Comparison of ENCODE assay signal across 8 cellular contexts in the genomic region with DNA sequence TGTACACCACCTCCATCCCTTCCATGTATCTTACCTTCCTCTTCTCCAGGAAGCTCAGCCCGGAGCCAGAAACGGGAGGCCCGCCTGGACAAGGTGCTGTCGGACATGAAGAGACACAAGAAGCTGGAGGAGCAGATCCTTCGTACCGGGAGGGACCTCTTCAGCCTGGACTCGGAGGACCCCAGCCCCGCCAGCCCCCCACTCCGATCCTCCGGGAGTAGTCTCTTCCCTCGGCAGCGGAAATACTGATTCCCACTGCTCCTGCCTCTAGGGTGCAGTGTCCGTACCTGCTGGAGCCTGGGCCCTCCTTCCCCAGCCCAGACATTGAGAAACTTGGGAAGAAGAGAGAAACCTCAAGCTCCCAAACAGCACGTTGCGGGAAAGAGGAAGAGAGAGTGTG. TPM values are rescaled to one million over a fixed set of nuclear protein-coding genes. Genes with fewer than 3 reads are reported as not detected.
DNase-seq lines count a peak whose midpoint lies in the region; ATAC-seq, FAIRE-seq and TF ChIP-seq lines count a peak whose summit lies in the region.

No MANE protein-coding gene starts in this region.

- H3K4me1 ChIP-seq in PC-3 (ENCODE audit: insufficient read depth, low read length) (peaks cover 62% of the 10 kb centered on the region), H1 (replicated peaks in 1 of 4; ENCODE audit: control insufficient read depth in 3 of 4, insufficient read depth in 4 of 4, low read length in 3 of 4) (peaks cover 0 to 12% (median 4%) of the 10 kb centered on the region in 4 experiments; a peak in 5 of 7 replicates), psoas muscle (peaks cover 45% of the 10 kb centered on the region)

- peak overlapping the region; percentile 92 for H3K4me3 Mint-ChIP-seq in Calu3 (ENCODE audit: low read depth, unreplicated experiment)

- H2BK5ac ChIP-seq in H1 (ENCODE audit: low read depth, low read length) = no peak overlapping the region

- peak overlapping the region; percentile 76 for H3K4me3 ChIP-seq in PC-3 (ENCODE audit: low read length)
- no peak overlapping the region for H3K4me3 ChIP-seq in H1 (ENCODE audit: extremely low read depth in 1 of 4, insufficient read depth in 2 of 4, low read depth in 3 of 4, low read length in 4 of 4)
- H3K4me3 ChIP-seq in psoas muscle = no peak overlapping the region

- ATAC-seq in PC-3 (no peak), psoas muscle (no peak)

- BruUV-seq in Calu3 (replicated peaks; lab: Mats Ljungman, UMichigan) (no TSS peak), PC-3 (replicated peaks; lab: Mats Ljungman, UMichigan) (no TSS peak)

- no peak overlapping the region for H3K18ac ChIP-seq in H1 (ENCODE audit: extremely low read depth, low read length)

- WGBS in H1 (ENCODE audit: extremely low coverage in 1 of 2, insufficient coverage in 1 of 2, insufficient read length in 1 of 2, insufficient replicate concordance in 2 of 2, low coverage in 1 of 2, low lambda C conversion rate in 2 of 2, missing lambda C conversion rate in 1 of 2), 2 experiments = 89% methylated on average over 12 of the region's 15 CpGs; no CpG with 5 or more reads in 1 of the 2 experiments
- 74 to 86% (median 82%) methylated on average over 15 of the region's 15 CpGs for WGBS in psoas muscle, 3 donors

- H3K9me3 ChIP-seq in PC-3 (ENCODE audit: low read length) = no peaks in the 10 kb centered on the region
- no peaks in the 10 kb centered on the region for H3K9me3 ChIP-seq in H1 (ENCODE audit: insufficient read depth in 2 of 2, low read depth in 1 of 2, low read length in 1 of 2)
- H3K9me3 ChIP-seq in psoas muscle = no peaks in the 10 kb centered on the region

- DNase-seq in Calu3 (no peak), PC-3 (no peak), H1 (ENCODE audit: low read depth in 1 of 2, low spot score in 2 of 2) (no peak), psoas muscle (no peak), pons (ENCODE audit: low spot score) (no peak), occipital lobe (lab: John Stamatoyannopoulos, UW) (no peak), DMS53 treated with DMSO at 0.1 percent for 48 hours (lab: John Stamatoyannopoulos, UW; ENCODE audit: unreplicated experiment) (no peak), HTR-8/SVneo (ENCODE audit: insufficient read length, low spot score) (no peak)

- no peak overlapping the region for H4K5ac ChIP-seq in H1 (ENCODE audit: insufficient read length, low read depth, low read length)

- H3K14ac ChIP-seq in H1 (ENCODE audit: insufficient read length) = no peak overlapping the region

- H3K9ac ChIP-seq in PC-3 (ENCODE audit: low read length) = no peak overlapping the region
- H3K9ac ChIP-seq in H1 (replicated peaks in 1 of 4; ENCODE audit: extremely low read depth in 1 of 4, low read depth in 3 of 4, low read length in 3 of 4) = no peak overlapping the region

- H3K4me2 ChIP-seq in PC-3 (ENCODE audit: low read length) = peak overlapping the region; percentile 92
- no peak overlapping the region for H3K4me2 ChIP-seq in H1 (ENCODE audit: insufficient read depth in 1 of 2, low read depth in 2 of 2, low read length in 2 of 2)

- no peak overlapping the region for H2AFZ ChIP-seq in PC-3 (ENCODE audit: low read length)
- no peak overlapping the region for H2AFZ ChIP-seq in H1 (ENCODE audit: low read length)

- H3K27me3 ChIP-seq in PC-3 (ENCODE audit: low read length) = no peaks in the 10 kb centered on the region
- no peaks in the 10 kb centered on the region for H3K27me3 ChIP-seq in H1 (replicated peaks in 1 of 4; ENCODE audit: control insufficient read depth in 3 of 4, extremely low read depth in 1 of 4, insufficient read depth in 3 of 4, low read length in 3 of 4)
- H3K27me3 ChIP-seq in psoas muscle (ENCODE audit: insufficient read depth in 3 of 3, low read length in 2 of 3) = no peaks in the 10 kb centered on the region

- H3K79me2 ChIP-seq in PC-3 (ENCODE audit: low read length) = peaks cover 38% of the 10 kb centered on the region
- H3K79me2 ChIP-seq in H1 (ENCODE audit: control insufficient read depth in 1 of 2, insufficient read depth in 2 of 2, low read length in 2 of 2) = peaks cover 0 to 18% of the 10 kb centered on the region in 2 experiments; a peak in 1 of 4 replicates

- no peak overlapping the region for H2BK20ac ChIP-seq in H1 (ENCODE audit: low read length)

- H3K27me3 Mint-ChIP-seq in Calu3 (ENCODE audit: unreplicated experiment) = peaks cover 10% of the 10 kb centered on the region

- peaks cover 3% of the 10 kb centered on the region for H3F3A ChIP-seq in PC-3 (ENCODE audit: low read length, unreplicated experiment)

- H3K36me3 ChIP-seq in PC-3 (ENCODE audit: low read depth, low read length) (no peaks in the 10 kb centered on the region; the same call in none of the 2 replicates), H1 (ENCODE audit: control insufficient read depth in 2 of 4, insufficient read depth in 4 of 4, low read length in 3 of 4) (peaks cover 12 to 23% (median 18%) of the 10 kb centered on the region in 4 experiments), psoas muscle (ENCODE audit: insufficient read depth in 1 of 2, low read depth in 1 of 2) (peaks cover 0 to 26% of the 10 kb centered on the region in 2 donors)

- no peak for TF ChIP-seq CTCF in Calu3 (IDR thresholded peaks at IDR 0.05; ENCODE audit: unreplicated experiment)
- peak; percentile 49 for TF ChIP-seq CTCF in PC-3 (conservative IDR thresholded peaks at IDR 0.05; ENCODE audit: low read depth, low read length)
- peak; percentile 14 to 44 (median 41); a peak in 3 of 4 replicates for TF ChIP-seq CTCF in H1 (IDR thresholded peaks at IDR 0.05; ENCODE audit: control extremely low read depth in 1 of 3, insufficient read depth in 1 of 3, low read depth in 1 of 3, low read length in 3 of 3)
- TF ChIP-seq CTCF in psoas muscle (IDR thresholded peaks at IDR 0.05) = no peak

- POLR2A ChIA-PET in PC-3 (lab: Charles Lee; ENCODE audit: unreplicated experiment) (interaction anchor here (0.8 kb wide), 1 partner anchor 11 kb away, joined by 3 read pairs; no protein-coding TSS in a partner anchor), H1 (lab: Charles Lee; ENCODE audit: partially characterized antibody) (interaction anchor here (0.6 to 16.6 kb wide), 12 partner anchors 9 to 212 kb away, joined by 3 to 167 read pairs (median 4); a partner anchor contains a TSS)

- H3K4me1 Mint-ChIP-seq in Calu3 (ENCODE audit: low read depth, unreplicated experiment) = peaks cover 38% of the 10 kb centered on the region

- no peak overlapping the region for H2BK15ac ChIP-seq in H1 (ENCODE audit: low read length)

- no peak overlapping the region for H4K8ac ChIP-seq in H1 (ENCODE audit: extremely low read depth, insufficient read depth, low read length)

- TF ChIP-seq EP300 in H1 (IDR thresholded peaks at IDR 0.05; ENCODE audit: borderline replicate concordance in 1 of 2, low read depth in 2 of 2, low read length in 2 of 2) = no peak

- no peak overlapping the region for H3K27ac ChIP-seq in PC-3 (ENCODE audit: low read length)
- no peak overlapping the region for H3K27ac ChIP-seq in H1 (ENCODE audit: low read depth, low read length)
- H3K27ac ChIP-seq in psoas muscle = peak overlapping the region; percentile 80

- CTCF ChIA-PET in Calu3 (lab: Charles Lee) (interaction anchor here (0.6 to 3.8 kb wide), 4 partner anchors 28 to 846 kb away, joined by 4 to 19 read pairs (median 6); a partner anchor contains a TSS), PC-3 (lab: Charles Lee) (interaction anchor here (1.0 to 2.7 kb wide), 3 partner anchors 23 to 80 kb away, joined by 5 to 9 read pairs (median 8); a partner anchor contains a TSS), H1 (lab: Charles Lee; ENCODE audit: partially characterized antibody) (interaction anchor here (0.7 to 17.5 kb wide), 15 partner anchors 10 to 156 kb away, joined by 3 to 212 read pairs (median 4); a partner anchor contains a TSS)

- intact Hi-C loops in Calu3 (cut with micrococcal nuclease; ENCODE audit: unreplicated experiment) = loop anchor here (10.0 kb wide), 1 partner anchor 115 kb away; no protein-coding TSS in a partner anchor
- intact Hi-C loops in PC-3 (cut with micrococcal nuclease) = loop anchor here (5.0 kb wide), 2 partner anchors 43 to 203 kb away; a partner anchor contains a TSS
- intact Hi-C loops in psoas muscle (cut with DNase I) = loop anchor here in 1 of 2 donors (5.0 kb wide), 1 partner anchor 43 kb away; a partner anchor contains a TSS

- no peak overlapping the region for H2BK12ac ChIP-seq in H1 (ENCODE audit: low read depth, low read length)

- FAIRE-seq in H1 (lab: Jason Lieb, UNC) (no peak), HTR-8/SVneo (lab: Jason Lieb, UNC) (no peak)

- no peak overlapping the region for H3K23ac ChIP-seq in H1 (ENCODE audit: insufficient read length)

- no peaks in the 10 kb centered on the region for H3K9me3 Mint-ChIP-seq in Calu3 (ENCODE audit: low read depth, unreplicated experiment)

- peak; percentile 18 to 41; a peak in 3 of 4 replicates for TF ChIP-seq RAD21 in H1 (IDR thresholded peaks at IDR 0.05 in 1 of 2, conservative IDR thresholded peaks at IDR 0.05 in 1 of 2; ENCODE audit: low read depth in 2 of 2, low read length in 2 of 2)

- H3K36me3 Mint-ChIP-seq in Calu3 (ENCODE audit: insufficient read depth, unreplicated experiment) = peaks cover 89% of the 10 kb centered on the region

- H3K9me2 ChIP-seq in PC-3 (replicated peaks; ENCODE audit: low read length) = no peaks in the 10 kb centered on the region

- TF ChIP-seq POLR2A in H1 (IDR thresholded peaks at IDR 0.05; ENCODE audit: control extremely low read depth in 1 of 2, low read depth in 2 of 2, low read length in 2 of 2) = no peak

- no peaks in the 10 kb centered on the region for H4K20me1 ChIP-seq in PC-3 (ENCODE audit: low read length)
- peaks cover 2 to 4% of the 10 kb centered on the region in 2 experiments for H4K20me1 ChIP-seq in H1 (replicated peaks in 1 of 2; ENCODE audit: control insufficient read depth in 1 of 2, insufficient read depth in 2 of 2, low read length in 2 of 2)

- H3K4ac ChIP-seq in H1 (replicated peaks; ENCODE audit: insufficient read length, low read depth, low read length) = no peak overlapping the region

- peaks cover 5% of the 10 kb centered on the region for H3K79me1 ChIP-seq in H1 (ENCODE audit: low read depth, low read length)

- H2AK5ac ChIP-seq in H1 (ENCODE audit: low read depth, low read length) = no peak overlapping the region

- H4K91ac ChIP-seq in H1 (replicated peaks; ENCODE audit: insufficient read length, low read length) = no peak overlapping the region

- H3K23me2 ChIP-seq in H1 (ENCODE audit: low read depth, low read length) = peaks cover 12% of the 10 kb centered on the region

- H3K56ac ChIP-seq in H1 (replicated peaks; ENCODE audit: insufficient read length, low read depth, low read length) = no peak overlapping the region

- peak overlapping the region; percentile 69 for H3K27ac Mint-ChIP-seq in Calu3 (ENCODE audit: unreplicated experiment)

- H2BK120ac ChIP-seq in H1 (replicated peaks; ENCODE audit: low read depth, low read length) = no peak overlapping the region

RNA-seq across cellular contexts. Expression of a gene that starts 0.8 kb away (rescaled TPM):
- total RNA-seq in Calu3 (2022) = 164 and 215 TPM in 2 replicates
- total RNA-seq in PC-3 (2014; rRNA removed) = 27.3 and 36.1 TPM in 2 replicates
- 1.9 and 2.9 TPM in 2 replicates for total RNA-seq in H1 (2021; fragmentation: NEBNext Ultra II Directional; extraction: Animal tissue kit (Norgen Biotek cat#: 25700))
- 1.9 and 4.3 TPM in 2 replicates for polyA plus RNA-seq in H1 (2011; rRNA removed)
- polyA plus RNA-seq in H1 (2011; cell fraction: cytosol; rRNA removed) = 4.8 TPM
- 18.5 TPM for polyA plus RNA-seq in H1 (2011; cell fraction: nucleus; rRNA removed)
- 2.4 to 5.6 TPM (median 3.9 TPM) in 4 replicates for polyA plus RNA-seq in H1 (2012, experiment 1 of 2)
- 1.9 TPM for polyA plus RNA-seq in H1 (2012, experiment 2 of 2)
- 1.4 TPM for polyA plus RNA-seq in H1 (2013, experiment 1 of 2)
- polyA plus RNA-seq in H1 (2013, experiment 2 of 2) = 1.6 TPM
- 6.9 and 15.2 TPM in 2 replicates for polyA minus RNA-seq in H1 (2011; rRNA and poly(A)+ RNA removed)
- 4.5 TPM for polyA minus RNA-seq in H1 (2011; cell fraction: cytosol; rRNA and poly(A)+ RNA removed)
- polyA minus RNA-seq in H1 (2011; cell fraction: nucleus; rRNA and poly(A)+ RNA removed) = 3.7 TPM
- 10 to 100 TPM; 27.9 to 75.9 (median 51.6) TPM for total RNA-seq in psoas muscle
- polyA plus RNA-seq in psoas muscle = 10 to 100 TPM; 17.6 to 34.3 (median 34.1) TPM
- 6.1 TPM for total RNA-seq in occipital lobe

RNA-seq across cellular contexts. Expression of a gene that starts 3.6 kb away (rescaled TPM):
- total RNA-seq in Calu3 (2022) (30.4 and 32.0 TPM in 2 replicates), PC-3 (2014; rRNA removed) (53.8 and 76.7 TPM in 2 replicates), psoas muscle (10 to 100 TPM in 3 of 4 donors, 1 to 10 TPM in 1; 9.4 to 14.2 (median 11.0) TPM), occipital lobe (10.8 TPM)
- 56.4 and 56.6 TPM in 2 replicates for total RNA-seq in H1 (2021; fragmentation: NEBNext Ultra II Directional; extraction: Animal tissue kit (Norgen Biotek cat#: 25700))
- polyA plus RNA-seq in H1 (2011; rRNA removed) (35.4 and 53.5 TPM in 2 replicates), psoas muscle (10 to 100 TPM; 19.8 to 36.8 (median 35.5) TPM)
- polyA plus RNA-seq in H1 (2011; cell fraction: cytosol; rRNA removed) = 61.5 TPM
- polyA plus RNA-seq in H1 (2011; cell fraction: nucleus; rRNA removed) = 143 TPM
- polyA plus RNA-seq in H1 (2012, experiment 1 of 2) = 53.2 to 67.0 TPM (median 62.3 TPM) in 4 replicates
- 60.2 TPM for polyA plus RNA-seq in H1 (2012, experiment 2 of 2)
- polyA plus RNA-seq in H1 (2013, experiment 1 of 2) = 43.2 TPM
- polyA plus RNA-seq in H1 (2013, experiment 2 of 2) = 44.5 TPM
- 5.8 and 8.3 TPM in 2 replicates for polyA minus RNA-seq in H1 (2011; rRNA and poly(A)+ RNA removed)
- 19.6 TPM for polyA minus RNA-seq in H1 (2011; cell fraction: cytosol; rRNA and poly(A)+ RNA removed)
- polyA minus RNA-seq in H1 (2011; cell fraction: nucleus; rRNA and poly(A)+ RNA removed) = 30.1 TPM

RNA-seq across cellular contexts. Expression of a gene that starts 7.5 kb away (rescaled TPM):
- total RNA-seq in Calu3 (2022) = 0.78 and 1.8 TPM in 2 replicates
- total RNA-seq in PC-3 (2014; rRNA removed) = 0.35 and 0.40 TPM in 2 replicates
- total RNA-seq in H1 (2021; fragmentation: NEBNext Ultra II Directional; extraction: Animal tissue kit (Norgen Biotek cat#: 25700)) = 12.8 and 16.6 TPM in 2 replicates
- polyA plus RNA-seq in H1 (2011; rRNA removed) = 32.6 and 49.7 TPM in 2 replicates
- 36.1 TPM for polyA plus RNA-seq in H1 (2011; cell fraction: cytosol; rRNA removed)
- 233 TPM for polyA plus RNA-seq in H1 (2011; cell fraction: nucleus; rRNA removed)
- 25.4 to 32.2 TPM (median 26.8 TPM) in 4 replicates for polyA plus RNA-seq in H1 (2012, experiment 1 of 2)
- polyA plus RNA-seq in H1 (2012, experiment 2 of 2) = 12.5 TPM
- 16.5 TPM for polyA plus RNA-seq in H1 (2013, experiment 1 of 2)
- 13.8 TPM for polyA plus RNA-seq in H1 (2013, experiment 2 of 2)
- polyA minus RNA-seq in H1 (2011; rRNA and poly(A)+ RNA removed) = 4.5 and 8.5 TPM in 2 replicates
- 5.9 TPM for polyA minus RNA-seq in H1 (2011; cell fraction: cytosol; rRNA and poly(A)+ RNA removed)
- polyA minus RNA-seq in H1 (2011; cell fraction: nucleus; rRNA and poly(A)+ RNA removed) = 29.9 TPM
- 1 to 10 TPM in 1 of 4 donors, under 1 TPM in 3; 0.22 to 1.8 (median 0.75) TPM for total RNA-seq in psoas muscle
- under 1 TPM; 0.17 to 0.44 (median 0.18) TPM for polyA plus RNA-seq in psoas muscle
- 20.6 TPM for total RNA-seq in occipital lobe

RNA-seq across cellular contexts. Expression of a gene that starts 13.2 kb away (rescaled TPM):
- total RNA-seq in Calu3 (2022) = 230 and 257 TPM in 2 replicates
- total RNA-seq in PC-3 (2014; rRNA removed) = 279 and 358 TPM in 2 replicates
- 376 and 380 TPM in 2 replicates for total RNA-seq in H1 (2021; fragmentation: NEBNext Ultra II Directional; extraction: Animal tissue kit (Norgen Biotek cat#: 25700))
- polyA plus RNA-seq in H1 (2011; rRNA removed) = 219 and 357 TPM in 2 replicates
- polyA plus RNA-seq in H1 (2011; cell fraction: cytosol; rRNA removed) = 226 TPM
- 465 TPM for polyA plus RNA-seq in H1 (2011; cell fraction: nucleus; rRNA removed)
- polyA plus RNA-seq in H1 (2012, experiment 1 of 2) = 359 to 553 TPM (median 440 TPM) in 4 replicates
- polyA plus RNA-seq in H1 (2012, experiment 2 of 2) = 327 TPM
- polyA plus RNA-seq in H1 (2013, experiment 1 of 2) = 126 TPM
- 116 TPM for polyA plus RNA-seq in H1 (2013, experiment 2 of 2)
- 294 and 426 TPM in 2 replicates for polyA minus RNA-seq in H1 (2011; rRNA and poly(A)+ RNA removed)
- polyA minus RNA-seq in H1 (2011; cell fraction: cytosol; rRNA and poly(A)+ RNA removed) = 315 TPM
- polyA minus RNA-seq in H1 (2011; cell fraction: nucleus; rRNA and poly(A)+ RNA removed) = 159 TPM
- total RNA-seq in psoas muscle = 100 to 1,000 TPM; 112 to 161 (median 125) TPM
- 100 to 1,000 TPM in 2 of 3 donors, 10 to 100 TPM in 1; 94.9 to 193 (median 131) TPM for polyA plus RNA-seq in psoas muscle
- total RNA-seq in occipital lobe = 271 TPM

RNA-seq across cellular contexts. Expression of a gene that starts 29.0 kb away (rescaled TPM):
- total RNA-seq in Calu3 (2022) (130 and 134 TPM in 2 replicates), PC-3 (2014; rRNA removed) (87.6 and 93.1 TPM in 2 replicates), psoas muscle (10 to 100 TPM; 12.6 to 23.8 (median 14.3) TPM), occipital lobe (35.7 TPM)
- total RNA-seq in H1 (2021; fragmentation: NEBNext Ultra II Directional; extraction: Animal tissue kit (Norgen Biotek cat#: 25700)) = 142 and 145 TPM in 2 replicates
- polyA plus RNA-seq in H1 (2011; rRNA removed) (139 and 161 TPM in 2 replicates), psoas muscle (10 to 100 TPM; 13.4 to 15.5 (median 15.5) TPM)
- polyA plus RNA-seq in H1 (2011; cell fraction: cytosol; rRNA removed) = 178 TPM
- polyA plus RNA-seq in H1 (2011; cell fraction: nucleus; rRNA removed) = 343 TPM
- polyA plus RNA-seq in H1 (2012, experiment 1 of 2) = 136 to 146 TPM (median 138 TPM) in 4 replicates
- polyA plus RNA-seq in H1 (2012, experiment 2 of 2) = 121 TPM
- polyA plus RNA-seq in H1 (2013, experiment 1 of 2) = 91.3 TPM
- polyA plus RNA-seq in H1 (2013, experiment 2 of 2) = 83.2 TPM
- 234 and 269 TPM in 2 replicates for polyA minus RNA-seq in H1 (2011; rRNA and poly(A)+ RNA removed)
- 97.8 TPM for polyA minus RNA-seq in H1 (2011; cell fraction: cytosol; rRNA and poly(A)+ RNA removed)
- 174 TPM for polyA minus RNA-seq in H1 (2011; cell fraction: nucleus; rRNA and poly(A)+ RNA removed)

Comparison
In these comparisons a context has a peak if more than half of its experiments do, and no peak if none do; other contexts are left out.
1. CTCF ChIP-seq: peak in PC-3 (single experiment) and H1 (3 of 3); none in Calu3 (single experiment) and psoas muscle (single experiment).